ENCODE assay signal across 1 cellular context in the genomic region with DNA sequence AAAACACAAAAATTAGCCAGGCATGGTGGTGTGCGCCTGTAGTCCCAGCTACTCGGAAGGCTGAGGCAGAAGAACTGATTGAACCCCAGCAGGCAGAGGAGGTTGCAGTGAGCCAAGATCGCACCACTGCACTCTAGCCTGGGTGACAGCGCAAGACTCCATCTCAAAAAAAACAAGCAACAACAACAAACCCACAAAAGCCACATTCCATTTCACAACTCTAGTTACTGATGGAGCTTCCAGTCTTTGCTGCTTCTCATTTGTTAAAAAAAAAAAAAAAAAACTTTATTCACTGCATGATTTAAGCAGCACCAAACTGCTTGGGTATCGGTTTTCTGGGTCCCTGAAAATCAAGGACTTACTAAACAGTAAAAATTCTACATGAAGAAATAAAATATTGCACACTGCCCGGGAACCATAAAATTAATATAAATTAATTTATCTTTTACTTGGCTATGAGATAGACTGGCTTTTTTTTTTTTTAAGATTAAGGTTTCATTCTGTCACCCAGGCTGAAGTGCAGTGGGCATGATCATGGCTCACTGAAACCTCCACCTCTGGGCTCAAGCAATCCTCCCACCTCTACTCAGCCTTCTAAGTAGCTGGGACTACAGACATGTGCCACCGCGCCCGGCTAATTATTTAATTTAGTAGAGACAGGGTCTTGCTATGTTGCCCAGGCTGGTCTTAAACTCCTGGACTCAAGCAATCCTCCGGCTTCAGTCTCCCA.
TF ChIP-seq lines count a peak whose summit lies in the region.

No MANE protein-coding gene starts in this region.

TF ChIP-seq in GM23338, 12 proteins besides CTCF, POLR2A, EP300 and RAD21 (continued from another document):
- TF ChIP-seq, protein P1, sequence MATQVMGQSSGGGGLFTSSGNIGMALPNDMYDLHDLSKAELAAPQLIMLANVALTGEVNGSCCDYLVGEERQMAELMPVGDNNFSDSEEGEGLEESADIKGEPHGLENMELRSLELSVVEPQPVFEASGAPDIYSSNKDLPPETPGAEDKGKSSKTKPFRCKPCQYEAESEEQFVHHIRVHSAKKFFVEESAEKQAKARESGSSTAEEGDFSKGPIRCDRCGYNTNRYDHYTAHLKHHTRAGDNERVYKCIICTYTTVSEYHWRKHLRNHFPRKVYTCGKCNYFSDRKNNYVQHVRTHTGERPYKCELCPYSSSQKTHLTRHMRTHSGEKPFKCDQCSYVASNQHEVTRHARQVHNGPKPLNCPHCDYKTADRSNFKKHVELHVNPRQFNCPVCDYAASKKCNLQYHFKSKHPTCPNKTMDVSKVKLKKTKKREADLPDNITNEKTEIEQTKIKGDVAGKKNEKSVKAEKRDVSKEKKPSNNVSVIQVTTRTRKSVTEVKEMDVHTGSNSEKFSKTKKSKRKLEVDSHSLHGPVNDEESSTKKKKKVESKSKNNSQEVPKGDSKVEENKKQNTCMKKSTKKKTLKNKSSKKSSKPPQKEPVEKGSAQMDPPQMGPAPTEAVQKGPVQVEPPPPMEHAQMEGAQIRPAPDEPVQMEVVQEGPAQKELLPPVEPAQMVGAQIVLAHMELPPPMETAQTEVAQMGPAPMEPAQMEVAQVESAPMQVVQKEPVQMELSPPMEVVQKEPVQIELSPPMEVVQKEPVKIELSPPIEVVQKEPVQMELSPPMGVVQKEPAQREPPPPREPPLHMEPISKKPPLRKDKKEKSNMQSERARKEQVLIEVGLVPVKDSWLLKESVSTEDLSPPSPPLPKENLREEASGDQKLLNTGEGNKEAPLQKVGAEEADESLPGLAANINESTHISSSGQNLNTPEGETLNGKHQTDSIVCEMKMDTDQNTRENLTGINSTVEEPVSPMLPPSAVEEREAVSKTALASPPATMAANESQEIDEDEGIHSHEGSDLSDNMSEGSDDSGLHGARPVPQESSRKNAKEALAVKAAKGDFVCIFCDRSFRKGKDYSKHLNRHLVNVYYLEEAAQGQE (IDR thresholded peaks at IDR 0.05; ENCODE audit: unreplicated experiment): no peak
- TF ChIP-seq ZNF114 (CRISPR knock-in tag; IDR thresholded peaks at IDR 0.05): no peak
- TF ChIP-seq, protein P2, sequence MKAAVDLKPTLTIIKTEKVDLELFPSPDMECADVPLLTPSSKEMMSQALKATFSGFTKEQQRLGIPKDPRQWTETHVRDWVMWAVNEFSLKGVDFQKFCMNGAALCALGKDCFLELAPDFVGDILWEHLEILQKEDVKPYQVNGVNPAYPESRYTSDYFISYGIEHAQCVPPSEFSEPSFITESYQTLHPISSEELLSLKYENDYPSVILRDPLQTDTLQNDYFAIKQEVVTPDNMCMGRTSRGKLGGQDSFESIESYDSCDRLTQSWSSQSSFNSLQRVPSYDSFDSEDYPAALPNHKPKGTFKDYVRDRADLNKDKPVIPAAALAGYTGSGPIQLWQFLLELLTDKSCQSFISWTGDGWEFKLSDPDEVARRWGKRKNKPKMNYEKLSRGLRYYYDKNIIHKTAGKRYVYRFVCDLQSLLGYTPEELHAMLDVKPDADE (IDR thresholded peaks at IDR 0.05): no peak
- TF ChIP-seq EZH2 (IDR thresholded peaks at IDR 0.05; ENCODE audit: low read depth, unreplicated experiment): no peak
- TF ChIP-seq NANOG (IDR thresholded peaks at IDR 0.05; ENCODE audit: borderline replicate concordance): no peak
- TF ChIP-seq CREB1 (CRISPR knock-in tag; IDR thresholded peaks at IDR 0.05; ENCODE audit: low read depth): no peak
